15 cellular contexts compared by ENCODE assay signal in the genomic region with DNA sequence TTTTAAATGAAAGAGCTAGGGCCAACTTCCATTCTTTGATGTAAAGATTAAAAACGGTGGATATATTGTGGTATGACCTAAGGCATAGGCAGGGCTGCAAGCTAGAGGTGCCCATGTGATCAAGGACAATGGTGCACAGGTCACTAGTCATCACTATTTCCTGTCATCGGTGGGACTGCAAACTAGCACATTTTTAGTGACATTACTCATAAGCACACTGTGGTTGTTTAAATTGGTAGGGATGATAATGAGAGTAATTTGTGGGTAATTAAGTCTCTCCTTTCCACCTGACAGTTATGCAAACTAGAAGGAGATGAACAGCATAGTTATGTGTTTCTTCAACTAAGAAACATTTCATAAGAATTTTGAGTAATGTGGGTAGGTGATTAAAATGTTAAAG.
DNase-seq lines count a peak whose midpoint lies in the region; ATAC-seq and TF ChIP-seq lines count a peak whose summit lies in the region.
"Had no signal": no experiment of that assay in that cellular context is flagged by ENCODE, and none has a peak within 500 bp of the region (broad histone marks: within the 10 kb centered on the region; RNA-seq: fewer than 3 reads in every experiment).

No MANE protein-coding gene starts in this region.

- POLR2A ChIA-PET in HCT116 (lab: Charles Lee) (no interaction called here), PC-3 (lab: Charles Lee; ENCODE audit: unreplicated experiment) (no interaction called here)

- no peak overlapping the region for H3K4ac ChIP-seq in mesendoderm (ENCODE audit: low read depth, low read length)

- H3F3A ChIP-seq in PC-3 (ENCODE audit: low read length, unreplicated experiment) = no peaks in the 10 kb centered on the region

- H3K4me1 ChIP-seq in HCT116 (ENCODE audit: control insufficient read depth in 1 of 2, insufficient read depth in 2 of 2, low read length in 2 of 2) (peaks cover 0 to 11% of the 10 kb centered on the region in 2 experiments; a peak in 2 of 4 replicates), PC-3 (ENCODE audit: insufficient read depth, low read length) (0 out of 2 replicates have a peak, but pooled peaks cover 3% of the 10 kb centered on the region), mesendoderm (ENCODE audit: control insufficient read depth, low read depth, low read length) (no peaks in the 10 kb centered on the region)
- H3K4me1 ChIP-seq: parathyroid adenoma had no signal

- ATAC-seq in activated CD4-positive, CD25-positive, alpha-beta regulatory T cell treated with anti-CD3 and anti-CD28 coated beads, Interleukin-2, amount 50 U/mL, for 24 hours = peak; percentile 90 to 92
- ATAC-seq in HCT116 = no peak
- no peak for ATAC-seq in PC-3
- ATAC-seq in HG03045 (IDR thresholded peaks at IDR 0.05; ENCODE audit: unreplicated experiment) = no peak
- ATAC-seq: A549 had no signal

- TF ChIP-seq CTCF in HCT116 (IDR thresholded peaks at IDR 0.05 in 2 of 3, conservative IDR thresholded peaks at IDR 0.05 in 1 of 3; ENCODE audit: borderline replicate concordance in 1 of 3, insufficient read depth in 1 of 3, low read depth in 2 of 3, low read length in 2 of 3) (no peak), PC-3 (conservative IDR thresholded peaks at IDR 0.05; ENCODE audit: low read depth, low read length) (no peak)

- no peaks in the 10 kb centered on the region for H3K9me2 ChIP-seq in HCT116 (ENCODE audit: insufficient read depth)
- no peaks in the 10 kb centered on the region for H3K9me2 ChIP-seq in PC-3 (replicated peaks; ENCODE audit: low read length)

- no peak overlapping the region for H3K23ac ChIP-seq in mesendoderm (ENCODE audit: low read length)

- no peaks in the 10 kb centered on the region for H3K36me3 ChIP-seq in HCT116 (ENCODE audit: control insufficient read depth in 1 of 2, insufficient read depth in 2 of 2, low read length in 2 of 2)
- H3K36me3 ChIP-seq in PC-3 (ENCODE audit: low read depth, low read length) = no peaks in the 10 kb centered on the region
- no peaks in the 10 kb centered on the region for H3K36me3 ChIP-seq in mesendoderm (ENCODE audit: control insufficient read depth, insufficient read depth, low read length)

- H3K4me3 ChIP-seq in HCT116 (replicated peaks in 1 of 2; ENCODE audit: low read depth in 1 of 2, low read length in 2 of 2) (no peak overlapping the region), PC-3 (ENCODE audit: low read length) (no peak overlapping the region), mesendoderm (ENCODE audit: low read length) (no peak overlapping the region)
- H3K4me3 ChIP-seq: A549 had no signal

- H4K20me1 ChIP-seq in HCT116 (ENCODE audit: insufficient read depth) (no peaks in the 10 kb centered on the region), PC-3 (ENCODE audit: low read length) (no peaks in the 10 kb centered on the region)

- no peak overlapping the region for H2BK15ac ChIP-seq in mesendoderm (replicated peaks; ENCODE audit: low read depth)

- H3K79me1 ChIP-seq in mesendoderm (ENCODE audit: low read length) = no peaks in the 10 kb centered on the region

- H2BK120ac ChIP-seq in mesendoderm (ENCODE audit: low read depth, low read length) = no peak overlapping the region

- intact Hi-C loops in HCT116 (cut with micrococcal nuclease) = loop anchor here (10.0 kb wide), 1 partner anchor 683 kb away; no protein-coding TSS in a partner anchor
- intact Hi-C loops in PC-3 (cut with micrococcal nuclease) = loop anchor here (10.0 kb wide), 1 partner anchor 57 kb away; no protein-coding TSS in a partner anchor

- H2AK5ac ChIP-seq in mesendoderm (ENCODE audit: low read length) = no peak overlapping the region

- H3K9ac ChIP-seq in HCT116 (ENCODE audit: low read length) (no peak overlapping the region), PC-3 (ENCODE audit: low read length) (no peak overlapping the region), mesendoderm (ENCODE audit: low read length) (no peak overlapping the region)
- H3K9ac ChIP-seq: parathyroid adenoma had no signal

- H2AFZ ChIP-seq in HCT116 (ENCODE audit: low read depth, low read length, poor library complexity, severe bottlenecking) (peak overlapping the region; percentile 55), PC-3 (ENCODE audit: low read length) (no peak overlapping the region)
- H2AFZ ChIP-seq: parathyroid adenoma had no signal

- H2BK5ac ChIP-seq in mesendoderm (ENCODE audit: low read length) = no peak overlapping the region

- H3K4me2 ChIP-seq in HCT116 (ENCODE audit: low read length) = peak overlapping the region; percentile 25; the same call in 1 of the 2 replicates
- H3K4me2 ChIP-seq in PC-3 (ENCODE audit: low read length) = no peak overlapping the region
- no peak overlapping the region for H3K4me2 ChIP-seq in mesendoderm (ENCODE audit: low read length)
- H3K4me2 ChIP-seq: A549 had no signal

- BruUV-seq in HCT116 (replicated peaks; lab: Mats Ljungman, UMichigan) (no TSS peak), PC-3 (replicated peaks; lab: Mats Ljungman, UMichigan) (no TSS peak)

- RAD21 ChIA-PET in HCT116 (lab: Charles Lee; ENCODE audit: low non-redundant PET in 1 of 2, low total read pairs in 2 of 2, uncharacterized antibody in 2 of 2, unreplicated experiment in 2 of 2) = no interaction called here

- H3K9me3 ChIP-seq in HCT116 (ENCODE audit: control insufficient read depth in 1 of 2, insufficient read depth in 1 of 2, low read depth in 1 of 2, low read length in 2 of 2) (no peaks in the 10 kb centered on the region), PC-3 (ENCODE audit: low read length) (no peaks in the 10 kb centered on the region)
- H3K9me3 ChIP-seq: A549 had no signal

- H4K5ac ChIP-seq in mesendoderm (ENCODE audit: low read length) = no peak overlapping the region

- H3K79me2 ChIP-seq in HCT116 (ENCODE audit: insufficient read depth, low read length) = no peaks in the 10 kb centered on the region
- H3K79me2 ChIP-seq in PC-3 (ENCODE audit: low read length) = no peaks in the 10 kb centered on the region
- no peaks in the 10 kb centered on the region for H3K79me2 ChIP-seq in mesendoderm (ENCODE audit: control insufficient read depth, insufficient read depth, low read length)
- H3K79me2 ChIP-seq: parathyroid adenoma had no signal

- no peak for TF ChIP-seq POLR2A in HCT116 (IDR thresholded peaks at IDR 0.05; ENCODE audit: borderline replicate concordance, extremely low read depth, insufficient read depth, insufficient read length)

- no peak overlapping the region for H4K8ac ChIP-seq in mesendoderm (ENCODE audit: low read depth, low read length)

- TF ChIP-seq RAD21 in HCT116 (IDR thresholded peaks at IDR 0.05; ENCODE audit: low read depth) = no peak

- DNase-seq in activated CD4-positive, CD25-positive, alpha-beta regulatory T cell treated with anti-CD3 and anti-CD28 coated beads, Interleukin-2, amount 50 U/mL, for 72 hours = no peak
- DNase-seq in HCT116 (ENCODE audit: low read depth, low spot score) (peak; percentile 7), PC-3 (peak; percentile 27), lung microvascular endothelial cell (ENCODE audit: low read depth in 2 of 2) (peak; percentile 1 to 59), mesendoderm (no peak), NCI-H1436 treated with DMSO at 0.1 percent for 48 hours (lab: John Stamatoyannopoulos, UW) (no peak)
- DNase-seq: activated CD4-positive, alpha-beta T cell treated with anti-CD3 and anti-CD28 coated beads, Interleukin-2, amount 10 ng/mL, durations not matched to agents 7 days and 5 days; DND-41; GOT3; hippocampal formation; NCI-H526 had no signal

- CTCF ChIA-PET in HCT116 (lab: Charles Lee) (no interaction called here), PC-3 (lab: Charles Lee) (interaction anchor here (0.5 kb wide), 1 partner anchor 401 kb away, joined by 6 read pairs; no protein-coding TSS in a partner anchor)

- H3K56ac ChIP-seq in mesendoderm (ENCODE audit: low read length) = no peak overlapping the region

- no peak overlapping the region for H3K27ac ChIP-seq in HCT116 (ENCODE audit: low read depth, low read length)
- H3K27ac ChIP-seq in PC-3 (ENCODE audit: low read length) = no peak overlapping the region
- H3K27ac ChIP-seq in mesendoderm (ENCODE audit: low read depth, low read length) = no peak overlapping the region
- H3K27ac ChIP-seq: parathyroid adenoma had no signal

- no CpG with 5 or more reads among the region's 2 CpGs for WGBS in mesendoderm (ENCODE audit: extremely low coverage, insufficient coverage, low lambda C conversion rate)

- no peak overlapping the region for H3K18ac ChIP-seq in mesendoderm (ENCODE audit: low read length)

- no peaks in the 10 kb centered on the region for H3K27me3 ChIP-seq in HCT116 (ENCODE audit: insufficient read depth, low read length)
- no peaks in the 10 kb centered on the region for H3K27me3 ChIP-seq in PC-3 (ENCODE audit: low read length)
- no peaks in the 10 kb centered on the region for H3K27me3 ChIP-seq in mesendoderm (ENCODE audit: insufficient read depth, low read length, poor library complexity)

TF ChIP-seq in HCT116, 20 proteins besides CTCF, POLR2A, EP300 and RAD21 (continues in another document):
- TF ChIP-seq EZH2phosphoT487 (IDR thresholded peaks at IDR 0.05; ENCODE audit: borderline replicate concordance) = no peak
- no peak for TF ChIP-seq CBX3 (IDR thresholded peaks at IDR 0.05; ENCODE audit: low read depth)
- TF ChIP-seq FOSL1 (IDR thresholded peaks at IDR 0.05; ENCODE audit: low read depth) = no peak
- TF ChIP-seq ELF1 (IDR thresholded peaks at IDR 0.05; ENCODE audit: borderline replicate concordance, low read depth) = no peak
- TF ChIP-seq, protein P1, sequence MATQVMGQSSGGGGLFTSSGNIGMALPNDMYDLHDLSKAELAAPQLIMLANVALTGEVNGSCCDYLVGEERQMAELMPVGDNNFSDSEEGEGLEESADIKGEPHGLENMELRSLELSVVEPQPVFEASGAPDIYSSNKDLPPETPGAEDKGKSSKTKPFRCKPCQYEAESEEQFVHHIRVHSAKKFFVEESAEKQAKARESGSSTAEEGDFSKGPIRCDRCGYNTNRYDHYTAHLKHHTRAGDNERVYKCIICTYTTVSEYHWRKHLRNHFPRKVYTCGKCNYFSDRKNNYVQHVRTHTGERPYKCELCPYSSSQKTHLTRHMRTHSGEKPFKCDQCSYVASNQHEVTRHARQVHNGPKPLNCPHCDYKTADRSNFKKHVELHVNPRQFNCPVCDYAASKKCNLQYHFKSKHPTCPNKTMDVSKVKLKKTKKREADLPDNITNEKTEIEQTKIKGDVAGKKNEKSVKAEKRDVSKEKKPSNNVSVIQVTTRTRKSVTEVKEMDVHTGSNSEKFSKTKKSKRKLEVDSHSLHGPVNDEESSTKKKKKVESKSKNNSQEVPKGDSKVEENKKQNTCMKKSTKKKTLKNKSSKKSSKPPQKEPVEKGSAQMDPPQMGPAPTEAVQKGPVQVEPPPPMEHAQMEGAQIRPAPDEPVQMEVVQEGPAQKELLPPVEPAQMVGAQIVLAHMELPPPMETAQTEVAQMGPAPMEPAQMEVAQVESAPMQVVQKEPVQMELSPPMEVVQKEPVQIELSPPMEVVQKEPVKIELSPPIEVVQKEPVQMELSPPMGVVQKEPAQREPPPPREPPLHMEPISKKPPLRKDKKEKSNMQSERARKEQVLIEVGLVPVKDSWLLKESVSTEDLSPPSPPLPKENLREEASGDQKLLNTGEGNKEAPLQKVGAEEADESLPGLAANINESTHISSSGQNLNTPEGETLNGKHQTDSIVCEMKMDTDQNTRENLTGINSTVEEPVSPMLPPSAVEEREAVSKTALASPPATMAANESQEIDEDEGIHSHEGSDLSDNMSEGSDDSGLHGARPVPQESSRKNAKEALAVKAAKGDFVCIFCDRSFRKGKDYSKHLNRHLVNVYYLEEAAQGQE (IDR thresholded peaks at IDR 0.05; ENCODE audit: low read depth) = no peak
- no peak for TF ChIP-seq SIN3A (IDR thresholded peaks at IDR 0.05; ENCODE audit: low read depth)

Comparison
In these comparisons a context has a peak if more than half of its experiments do, and no peak if none do; other contexts are left out.
1. ATAC-seq: peak in activated CD4-positive, CD25-positive, alpha-beta regulatory T cell treated with anti-CD3 and anti-CD28 coated beads, Interleukin-2, amount 50 U/mL, for 24 hours (2 of 2); none in HCT116 (single experiment), PC-3 (single experiment) and HG03045 (single experiment).
2. DNase-seq: peak in HCT116 (single experiment), PC-3 (single experiment) and lung microvascular endothelial cell (2 of 2); none in activated CD4-positive, CD25-positive, alpha-beta regulatory T cell treated with anti-CD3 and anti-CD28 coated beads, Interleukin-2, amount 50 U/mL, for 72 hours (single experiment), mesendoderm (single experiment) and NCI-H1436 treated with DMSO at 0.1 percent for 48 hours (single experiment).